2 cellular contexts compared by ENCODE assay signal in genomic region chr12:69466867-69467266, GRCh38.
A peak's percentile ranks its signal among the peaks of the same experiment; 100 is the strongest.
TF ChIP-seq lines count a peak whose summit lies in the region.

No MANE protein-coding gene starts in this region.

TF ChIP-seq in HCT116, 20 proteins besides CTCF, POLR2A, EP300 and RAD21:
- TF ChIP-seq CEBPB (IDR thresholded peaks at IDR 0.05; ENCODE audit: low read depth) (peak; percentile 48; the same call in 1 of the 2 replicates), CBX3 (IDR thresholded peaks at IDR 0.05; ENCODE audit: low read depth) (no peak)
TF ChIP-seq in HCT116: peak in this region for 1.

TF ChIP-seq in WTC11, 78 proteins besides CTCF, POLR2A, EP300 and RAD21:
- TF ChIP-seq, protein P1, sequence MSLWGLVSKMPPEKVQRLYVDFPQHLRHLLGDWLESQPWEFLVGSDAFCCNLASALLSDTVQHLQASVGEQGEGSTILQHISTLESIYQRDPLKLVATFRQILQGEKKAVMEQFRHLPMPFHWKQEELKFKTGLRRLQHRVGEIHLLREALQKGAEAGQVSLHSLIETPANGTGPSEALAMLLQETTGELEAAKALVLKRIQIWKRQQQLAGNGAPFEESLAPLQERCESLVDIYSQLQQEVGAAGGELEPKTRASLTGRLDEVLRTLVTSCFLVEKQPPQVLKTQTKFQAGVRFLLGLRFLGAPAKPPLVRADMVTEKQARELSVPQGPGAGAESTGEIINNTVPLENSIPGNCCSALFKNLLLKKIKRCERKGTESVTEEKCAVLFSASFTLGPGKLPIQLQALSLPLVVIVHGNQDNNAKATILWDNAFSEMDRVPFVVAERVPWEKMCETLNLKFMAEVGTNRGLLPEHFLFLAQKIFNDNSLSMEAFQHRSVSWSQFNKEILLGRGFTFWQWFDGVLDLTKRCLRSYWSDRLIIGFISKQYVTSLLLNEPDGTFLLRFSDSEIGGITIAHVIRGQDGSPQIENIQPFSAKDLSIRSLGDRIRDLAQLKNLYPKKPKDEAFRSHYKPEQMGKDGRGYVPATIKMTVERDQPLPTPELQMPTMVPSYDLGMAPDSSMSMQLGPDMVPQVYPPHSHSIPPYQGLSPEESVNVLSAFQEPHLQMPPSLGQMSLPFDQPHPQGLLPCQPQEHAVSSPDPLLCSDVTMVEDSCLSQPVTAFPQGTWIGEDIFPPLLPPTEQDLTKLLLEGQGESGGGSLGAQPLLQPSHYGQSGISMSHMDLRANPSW (CRISPR knock-in tag; conservative IDR thresholded peaks at IDR 0.05; ENCODE audit: low read depth), result no peak
- no peak for TF ChIP-seq CBFB (CRISPR knock-in tag; IDR thresholded peaks at IDR 0.05; ENCODE audit: low read depth)
- no peak for TF ChIP-seq NFE2L1 (CRISPR knock-in tag; IDR thresholded peaks at IDR 0.05)
- TF ChIP-seq OVOL2 (CRISPR knock-in tag; IDR thresholded peaks at IDR 0.05; ENCODE audit: borderline replicate concordance), result no peak
- no peak for TF ChIP-seq SP1 (CRISPR knock-in tag; conservative IDR thresholded peaks at IDR 0.05)
- TF ChIP-seq ZNF423 (CRISPR knock-in tag; IDR thresholded peaks at IDR 0.05), result peak; percentile 37; the same call in 1 of the 2 replicates
- TF ChIP-seq TEAD1 (CRISPR knock-in tag; IDR thresholded peaks at IDR 0.05), result 0 out of 2 replicates have a peak, but pooled peaks have one; percentile 49
